Comparison of ENCODE assay signal across 14 cellular contexts in genomic region chr4:153573221-153573620, GRCh38.
DNase-seq lines count a peak whose midpoint lies in the region; ATAC-seq and TF ChIP-seq lines count a peak whose summit lies in the region.
"Had no signal": no experiment of that assay in that cellular context is flagged by ENCODE, and none has a peak within 500 bp of the region (broad histone marks: within the 10 kb centered on the region; RNA-seq: fewer than 3 reads in every experiment).

No MANE protein-coding gene starts in this region.

- TF ChIP-seq POLR2A in body of pancreas (IDR thresholded peaks at IDR 0.05): no peak

- DNase-seq in CD4-positive, alpha-beta T cell: no peak
- peak in 3 of 4 donors; percentile 45 to 51 (median 47) for DNase-seq in body of pancreas
- no peak for DNase-seq in natural killer cell treated with Interleukin-12 subunit alpha and Interleukin-12 subunit beta and Interleukin-15 and Interleukin-18, amount 100 ng/mL, for 72 hours (ENCODE audit: low spot score)
- DNase-seq in stimulated activated CD4-positive, alpha-beta T cell treated with anti-CD3 and anti-CD28 coated beads, Interleukin-4, amount 100 ng/mL, for 1 hour: no peak
- DNase-seq: BE2C, GOT3, kidney, NCI-H1930, NCI-H510A treated with DMSO at 0.1 percent for 48 hours had no signal

- no peak overlapping the region for H3K4me3 ChIP-seq in body of pancreas
- H3K4me3 ChIP-seq: SJSA1 had no signal

- no peaks in the 10 kb centered on the region for H3K27me3 Mint-ChIP-seq in CD4-positive, alpha-beta T cell
- no peaks in the 10 kb centered on the region for H3K27me3 Mint-ChIP-seq in natural killer cell treated with Interleukin-12 subunit alpha and Interleukin-12 subunit beta and Interleukin-15 and Interleukin-18, amount 100 ng/mL, for 72 hours

- H3K4me1 ChIP-seq in body of pancreas: peaks cover 48% of the 10 kb centered on the region
- H3K4me1 ChIP-seq: parathyroid adenoma had no signal

- no peak overlapping the region for H3K4me3 Mint-ChIP-seq in CD4-positive, alpha-beta T cell
- no peak overlapping the region for H3K4me3 Mint-ChIP-seq in natural killer cell treated with Interleukin-12 subunit alpha and Interleukin-12 subunit beta and Interleukin-15 and Interleukin-18, amount 100 ng/mL, for 72 hours

- H3K9me3 ChIP-seq in CD4-positive, alpha-beta T cell (ENCODE audit: control insufficient read depth, low read length): no peaks in the 10 kb centered on the region
- H3K9me3 ChIP-seq in KOPT-K1 (ENCODE audit: insufficient read depth, low read length, poor library complexity, severe bottlenecking) (no peaks in the 10 kb centered on the region), body of pancreas (no peaks in the 10 kb centered on the region)
- H3K9me3 ChIP-seq: BE2C, SJSA1 had no signal

- H3K36me3 ChIP-seq in KOPT-K1 (ENCODE audit: insufficient read depth, low read length) (peaks cover 74% of the 10 kb centered on the region), body of pancreas (replicated peaks in 1 of 2; ENCODE audit: insufficient read depth in 1 of 2, low read depth in 2 of 2) (no peaks in the 10 kb centered on the region)
- H3K36me3 ChIP-seq: BE2C, SJSA1 had no signal

- no peak for ATAC-seq in CD4-positive, alpha-beta T cell (ENCODE audit: poor library complexity)
- ATAC-seq in body of pancreas: peak; percentile 43
- ATAC-seq in natural killer cell treated with Interleukin-12 subunit alpha and Interleukin-12 subunit beta and Interleukin-15 and Interleukin-18, amount 100 ng/mL, for 72 hours: no peak
- ATAC-seq in GM18511 (IDR thresholded peaks at IDR 0.05; ENCODE audit: unreplicated experiment): no peak
- ATAC-seq in HG03565 (IDR thresholded peaks at IDR 0.05; ENCODE audit: unreplicated experiment): no peak

- no peak for TF ChIP-seq CTCF in CD4-positive, alpha-beta T cell (IDR thresholded peaks at IDR 0.05)
- no peak for TF ChIP-seq CTCF in body of pancreas (IDR thresholded peaks at IDR 0.05)

- WGBS in body of pancreas, 2 donors: 50 to 65% methylated on average over 7 of the region's 7 CpGs

- peak overlapping the region; percentile 36 for H3K27ac ChIP-seq in CD4-positive, alpha-beta T cell (ENCODE audit: low read depth, low read length)
- H3K27ac ChIP-seq in KOPT-K1 (ENCODE audit: low read depth, low read length, poor library complexity, severe bottlenecking): peak overlapping the region; percentile 33
- peak overlapping the region in 3 of 4 donors; percentile 21 to 41 (median 25) for H3K27ac ChIP-seq in body of pancreas
- H3K27ac ChIP-seq: parathyroid adenoma, SJSA1 had no signal

- peaks cover 94% of the 10 kb centered on the region for H3K4me1 Mint-ChIP-seq in CD4-positive, alpha-beta T cell (ENCODE audit: low read depth)
- peaks cover 46 to 54% of the 10 kb centered on the region in 2 donors for H3K4me1 Mint-ChIP-seq in natural killer cell treated with Interleukin-12 subunit alpha and Interleukin-12 subunit beta and Interleukin-15 and Interleukin-18, amount 100 ng/mL, for 72 hours (ENCODE audit: low read depth in 2 of 2)

- H3K9me3 Mint-ChIP-seq in CD4-positive, alpha-beta T cell: no peaks in the 10 kb centered on the region
- H3K9me3 Mint-ChIP-seq in natural killer cell treated with Interleukin-12 subunit alpha and Interleukin-12 subunit beta and Interleukin-15 and Interleukin-18, amount 100 ng/mL, for 72 hours: no peaks in the 10 kb centered on the region

- intact Hi-C loops in CD4-positive, alpha-beta T cell (cut with DNase I, micrococcal nuclease): loop anchor here (5.0 to 10.0 kb wide), 3 partner anchors 51 to 108 kb away; partner anchors contain the start of gene TMEM131L (in 1 of the 2)
- intact Hi-C loops in body of pancreas (cut with DNase I): loop anchor here (10.0 kb wide), 3 partner anchors 88 to 228 kb away; partner anchors contain the start of gene MND1

- POLR2A ChIA-PET in CD4-positive, alpha-beta T cell (lab: Charles Lee): interaction anchor here (0.6 to 4.8 kb wide), 15 partner anchors 15 to 409 kb away, joined by 3 to 67 read pairs (median 4); partner anchors contain the start of genes MND1 and TMEM131L

- H3K36me3 Mint-ChIP-seq in CD4-positive, alpha-beta T cell (ENCODE audit: low read depth): peaks cover 72% of the 10 kb centered on the region
- H3K36me3 Mint-ChIP-seq in natural killer cell treated with Interleukin-12 subunit alpha and Interleukin-12 subunit beta and Interleukin-15 and Interleukin-18, amount 100 ng/mL, for 72 hours: peaks cover 6% of the 10 kb centered on the region

- no peaks in the 10 kb centered on the region for H3K27me3 ChIP-seq in CD4-positive, alpha-beta T cell (ENCODE audit: control insufficient read depth, insufficient read depth, low read length)
- H3K27me3 ChIP-seq in body of pancreas: no peaks in the 10 kb centered on the region
- H3K27me3 ChIP-seq: BE2C, SJSA1 had no signal

- peak overlapping the region; percentile 57 for H3K27ac Mint-ChIP-seq in CD4-positive, alpha-beta T cell
- H3K27ac Mint-ChIP-seq in natural killer cell treated with Interleukin-12 subunit alpha and Interleukin-12 subunit beta and Interleukin-15 and Interleukin-18, amount 100 ng/mL, for 72 hours: peak overlapping the region; percentile 30 to 52

- CTCF ChIA-PET in CD4-positive, alpha-beta T cell (lab: Charles Lee): interaction anchor here (1.0 to 2.1 kb wide), 13 partner anchors 8 to 229 kb away, joined by 3 to 28 read pairs (median 6); partner anchors contain the start of genes MND1 and TMEM131L

Comparison
In these comparisons a context has a peak if more than half of its experiments do, and no peak if none do; other contexts are left out.
1. DNase-seq: peak in body of pancreas (3 of 4); none in CD4-positive, alpha-beta T cell (0 of 10), natural killer cell treated with Interleukin-12 subunit alpha and Interleukin-12 subunit beta and Interleukin-15 and Interleukin-18, amount 100 ng/mL, for 72 hours (single experiment) and stimulated activated CD4-positive, alpha-beta T cell treated with anti-CD3 and anti-CD28 coated beads, Interleukin-4, amount 100 ng/mL, for 1 hour (single experiment).
2. Peak in every context shown above with its lines, with median percentiles within 50 percentile points of each other: H3K27ac ChIP-seq.